In the genomic region with DNA sequence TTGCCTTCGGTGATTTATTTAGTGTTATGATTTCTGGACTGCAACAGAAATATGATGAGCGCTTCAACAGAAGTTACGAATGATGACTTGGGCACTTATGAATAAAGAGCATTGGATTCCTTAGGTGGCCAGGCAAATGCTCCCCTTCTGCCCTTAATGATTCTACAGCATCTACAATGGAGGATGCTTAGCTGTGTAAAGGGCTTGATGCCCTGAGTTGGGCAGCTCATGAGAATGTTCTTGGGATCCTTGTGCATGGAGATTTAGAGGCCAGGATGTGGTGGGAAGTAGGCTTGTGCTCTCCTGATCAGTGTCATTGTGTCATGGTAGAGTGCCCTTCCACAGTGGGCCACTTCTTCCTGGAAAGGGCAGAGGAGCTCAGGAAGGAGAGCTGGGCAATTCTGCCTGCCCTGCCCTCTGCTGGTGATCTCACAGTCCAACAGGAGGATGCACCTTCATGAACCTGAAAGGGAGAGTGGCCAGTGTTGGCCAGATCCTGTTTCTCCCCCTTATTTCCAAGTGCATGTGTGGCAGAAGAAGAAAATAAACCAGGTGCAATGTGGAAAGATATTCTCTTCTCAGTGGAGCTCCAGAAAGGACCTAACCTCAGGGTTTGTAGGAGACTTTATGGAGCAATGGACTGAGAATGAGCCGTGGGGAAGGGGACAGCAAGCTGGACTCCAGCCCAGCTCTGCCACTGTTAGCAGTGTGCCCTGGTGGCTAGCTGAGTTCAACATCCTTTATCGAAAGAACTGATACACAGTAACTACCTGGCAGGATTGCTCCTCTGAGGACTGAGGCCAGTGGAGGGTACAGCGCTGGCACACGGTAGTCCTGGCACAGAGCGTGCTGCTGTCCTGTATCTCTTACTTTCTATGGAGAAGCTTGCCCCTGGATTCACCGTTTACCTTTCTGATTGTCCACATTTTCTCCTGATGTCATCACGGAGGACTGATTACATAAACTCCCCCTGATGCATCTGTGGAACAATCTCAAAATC, we compare ENCODE assay signal across 9 cellular contexts.
DNase-seq lines count a peak whose midpoint lies in the region; ATAC-seq, FAIRE-seq and TF ChIP-seq lines count a peak whose summit lies in the region.
"Had no signal": no experiment of that assay in that cellular context is flagged by ENCODE, and none has a peak within 500 bp of the region (broad histone marks: within the 10 kb centered on the region; RNA-seq: fewer than 3 reads in every experiment).

No MANE protein-coding gene starts in this region.

- no peak overlapping the region for H3K4me2 ChIP-seq in smooth muscle cell

- no peaks in the 10 kb centered on the region for H3K4me1 Mint-ChIP-seq in stimulated activated naive CD8-positive, alpha-beta T cell treated with anti-CD3 and anti-CD28 coated beads, Interleukin-15, amount 100 ng/mL, for 72 hours

- FAIRE-seq in GM12891 (lab: Jason Lieb, UNC) = no peak
- FAIRE-seq: colon had no signal

- H3K9me3 ChIP-seq in smooth muscle cell (replicated peaks; ENCODE audit: low read depth) = no peaks in the 10 kb centered on the region

- no peak for TF ChIP-seq POLR2A in GM12891 (IDR thresholded peaks at IDR 0.05; ENCODE audit: low read depth, low read length)

- H4K20me1 ChIP-seq in smooth muscle cell (ENCODE audit: low read depth) = no peaks in the 10 kb centered on the region

- TF ChIP-seq CTCF in epithelial cell of proximal tubule (conservative IDR thresholded peaks at IDR 0.05; ENCODE audit: low read depth, low read length) = peak; percentile 87
- peak; percentile 60 for TF ChIP-seq CTCF in smooth muscle cell (IDR thresholded peaks at IDR 0.05; ENCODE audit: borderline replicate concordance, insufficient read depth, poor library complexity, severe bottlenecking)

- DNase-seq in stimulated activated naive CD8-positive, alpha-beta T cell treated with anti-CD3 and anti-CD28 coated beads, Interleukin-15, amount 100 ng/mL, for 72 hours = no peak
- no peak for DNase-seq in stimulated activated naive CD8-positive, alpha-beta T cell treated with anti-CD3 and anti-CD28 coated beads, Interleukin-15, Interleukin-2, amounts not matched to agents 100 U/mL and 50 U/mL, for 24 hours
- peak; percentile 13 to 71 for DNase-seq in NCI-H526 (lab: John Stamatoyannopoulos, UW)
- DNase-seq in epithelial cell of proximal tubule (ENCODE audit: low read depth) = no peak
- DNase-seq in smooth muscle cell (lab: John Stamatoyannopoulos, UW; ENCODE audit: unreplicated experiment) = no peak
- DNase-seq in NCI-H2227 (lab: John Stamatoyannopoulos, UW; ENCODE audit: unreplicated experiment) = no peak
- no peak for DNase-seq in NCI-H446 treated with DMSO at 0.1 percent for 48 hours (lab: John Stamatoyannopoulos, UW)
- DNase-seq in GM12891 (ENCODE audit: insufficient read length, low spot score) = no peak

- ATAC-seq in stimulated activated naive CD8-positive, alpha-beta T cell treated with anti-CD3 and anti-CD28 coated beads, Interleukin-15, amount 100 ng/mL, for 72 hours = peak; percentile 40
- no peak for ATAC-seq in stimulated activated naive CD8-positive, alpha-beta T cell treated with anti-CD3 and anti-CD28 coated beads, Interleukin-15, Interleukin-2, amounts not matched to agents 100 U/mL and 50 U/mL, for 24 hours

- H3K27ac Mint-ChIP-seq in stimulated activated naive CD8-positive, alpha-beta T cell treated with anti-CD3 and anti-CD28 coated beads, Interleukin-15, amount 100 ng/mL, for 72 hours = no peak overlapping the region

- H3K4me1 ChIP-seq in smooth muscle cell (ENCODE audit: low read depth) = no peaks in the 10 kb centered on the region

- WGBS in smooth muscle cell (ENCODE audit: low lambda C conversion rate) = 93% methylated on average over 10 of the region's 10 CpGs

- H3K9me3 Mint-ChIP-seq in stimulated activated naive CD8-positive, alpha-beta T cell treated with anti-CD3 and anti-CD28 coated beads, Interleukin-15, amount 100 ng/mL, for 72 hours = no peaks in the 10 kb centered on the region

- H3K4me3 ChIP-seq in epithelial cell of proximal tubule (ENCODE audit: low read depth, low read length) (no peak overlapping the region), smooth muscle cell (no peak overlapping the region)

- no peaks in the 10 kb centered on the region for H3K36me3 ChIP-seq in smooth muscle cell (ENCODE audit: low read depth)

- no peak overlapping the region for H3K4me3 Mint-ChIP-seq in stimulated activated naive CD8-positive, alpha-beta T cell treated with anti-CD3 and anti-CD28 coated beads, Interleukin-15, amount 100 ng/mL, for 72 hours

- H3K27me3 Mint-ChIP-seq in stimulated activated naive CD8-positive, alpha-beta T cell treated with anti-CD3 and anti-CD28 coated beads, Interleukin-15, amount 100 ng/mL, for 72 hours = peaks cover 12% of the 10 kb centered on the region

- H3F3A ChIP-seq in smooth muscle cell (ENCODE audit: low read depth) = no peaks in the 10 kb centered on the region

- no peak overlapping the region for H3K27ac ChIP-seq in smooth muscle cell (ENCODE audit: low read depth)

- H2AFZ ChIP-seq in smooth muscle cell (ENCODE audit: low read depth) = no peak overlapping the region

- no peak overlapping the region for H3K9ac ChIP-seq in smooth muscle cell (ENCODE audit: low read depth)

- no peaks in the 10 kb centered on the region for H3K27me3 ChIP-seq in smooth muscle cell (ENCODE audit: low read depth)

- H3K79me2 ChIP-seq in smooth muscle cell (ENCODE audit: low read depth) = no peaks in the 10 kb centered on the region

TF ChIP-seq in GM12891, 5 proteins besides CTCF, POLR2A, EP300 and RAD21:
- TF ChIP-seq SPI1 (IDR thresholded peaks at IDR 0.05; ENCODE audit: low read depth, low read length) (no peak), PAX5 (IDR thresholded peaks at IDR 0.05; ENCODE audit: insufficient read depth, low read length, severe bottlenecking) (no peak), POU2F2 (IDR thresholded peaks at IDR 0.05; ENCODE audit: low read depth, low read length) (no peak), POLR2AphosphoS5 (IDR thresholded peaks at IDR 0.05; ENCODE audit: low read depth, low read length) (no peak), TAF1 (IDR thresholded peaks at IDR 0.05; ENCODE audit: low read depth, low read length) (no peak)
TF ChIP-seq in GM12891: peak in this region for 0.

Comparison
In these comparisons a context has a peak if more than half of its experiments do, and no peak if none do; other contexts are left out.
1. DNase-seq: peak in NCI-H526 (2 of 2); none in stimulated activated naive CD8-positive, alpha-beta T cell treated with anti-CD3 and anti-CD28 coated beads, Interleukin-15, amount 100 ng/mL, for 72 hours (0 of 2), stimulated activated naive CD8-positive, alpha-beta T cell treated with anti-CD3 and anti-CD28 coated beads, Interleukin-15, Interleukin-2, amounts not matched to agents 100 U/mL and 50 U/mL, for 24 hours (single experiment), epithelial cell of proximal tubule (single experiment), smooth muscle cell (single experiment), NCI-H2227 (single experiment), NCI-H446 treated with DMSO at 0.1 percent for 48 hours (single experiment) and GM12891 (single experiment).